15 cellular contexts compared by ENCODE assay signal in genomic region chr2:100891911-100892642, GRCh38.
DNase-seq lines count a peak whose midpoint lies in the region; ATAC-seq, FAIRE-seq and TF ChIP-seq lines count a peak whose summit lies in the region.
"Had no signal": no experiment of that assay in that cellular context is flagged by ENCODE, and none has a peak within 500 bp of the region (broad histone marks: within the 10 kb centered on the region; RNA-seq: fewer than 3 reads in every experiment).

No MANE protein-coding gene starts in this region.

- no peak overlapping the region for H2AFZ ChIP-seq in HepG2 (ENCODE audit: low read length)

- no peak overlapping the region for H3K4me2 ChIP-seq in HepG2 (ENCODE audit: low read depth, low read length)

- peak; percentile 56 for DNase-seq in HepG2 (ENCODE audit: low spot score)
- no peak for DNase-seq in right lobe of liver
- peak; percentile 43 for DNase-seq in adipocyte (ENCODE audit: low read depth)
- DNase-seq in heart left ventricle, result peak in 2 of 5 donors; percentile 44 to 60
- peak; percentile 71 for DNase-seq in urothelium cell line (ENCODE audit: low spot score)
- DNase-seq in NCI-H2227 (lab: John Stamatoyannopoulos, UW; ENCODE audit: unreplicated experiment), result no peak
- DNase-seq: activated CD8-positive, alpha-beta T cell treated with anti-CD3 and anti-CD28 coated beads, Interleukin-2, amount 10 ng/mL, durations not matched to agents 7 days and 5 days; activated naive CD8-positive, alpha-beta T cell treated with anti-CD3 and anti-CD28 coated beads, Interleukin-2, amount 10 ng/mL, durations not matched to agents 7 days and 5 days; GOT3; NCI-H345; stimulated activated naive B cell treated with anti-CD40 and anti-IgM and Interleukin-4, amounts not matched to agents 10 μg/mL and 1 μg/mL and 100 μg/mL, for 72 hours had no signal

- TF ChIP-seq POLR2A in HepG2 (IDR thresholded peaks at IDR 0.05; ENCODE audit: insufficient read depth in 1 of 2, low read depth in 2 of 2, low read length in 2 of 2), result no peak
- TF ChIP-seq POLR2A in right lobe of liver (IDR thresholded peaks at IDR 0.05), result no peak
- TF ChIP-seq POLR2A in heart left ventricle (IDR thresholded peaks at IDR 0.05), result no peak
- TF ChIP-seq POLR2A in GM18505 (IDR thresholded peaks at IDR 0.05; ENCODE audit: borderline replicate concordance, extremely low read depth, insufficient read depth, insufficient read length), result no peak

- H4K20me1 ChIP-seq in HepG2 (ENCODE audit: insufficient read depth, low read length), result peaks cover 7% of the 10 kb centered on the region; the same call in 1 of the 2 replicates

- CTCF ChIA-PET in HepG2 (lab: Yijun Ruan, JAX; ENCODE audit: low intra/inter-chr PET ratio, low total read pairs), result no interaction called here

- H3K27me3 ChIP-seq in HepG2 (ENCODE audit: control insufficient read depth in 1 of 2, insufficient read depth in 2 of 2, low read length in 2 of 2) (no peaks in the 10 kb centered on the region), right lobe of liver (no peaks in the 10 kb centered on the region), adipocyte (replicated peaks; ENCODE audit: control insufficient read depth, insufficient read depth, low read length) (no peaks in the 10 kb centered on the region), heart left ventricle (no peaks in the 10 kb centered on the region)

- TF ChIP-seq EP300 in HepG2 (IDR thresholded peaks at IDR 0.05; ENCODE audit: low read depth in 2 of 2, low read length in 2 of 2) (0 out of 4 replicates have a peak, but pooled peaks of 1 of the 2 experiments have one; percentile 18), HepG2 (CRISPR knock-in tag; IDR thresholded peaks at IDR 0.05; ENCODE audit: borderline replicate concordance) (no peak)

- no peak overlapping the region for H3K9ac ChIP-seq in HepG2 (ENCODE audit: insufficient read depth, low read depth, low read length)
- H3K9ac ChIP-seq in adipocyte (ENCODE audit: low read length), result peak overlapping the region; percentile 60

- H3K36me3 ChIP-seq in HepG2 (replicated peaks in 1 of 2; ENCODE audit: control insufficient read depth in 1 of 2, insufficient read depth in 2 of 2, low read length in 2 of 2) (peaks cover 2 to 24% of the 10 kb centered on the region in 2 experiments; a peak in 4 of 5 replicates), right lobe of liver (no peaks in the 10 kb centered on the region), adipocyte (ENCODE audit: control insufficient read depth, insufficient read depth, low read length, severe bottlenecking) (no peaks in the 10 kb centered on the region), heart left ventricle (peaks cover 0 to 4% (median 0%) of the 10 kb centered on the region in 9 donors)

- H3K79me2 ChIP-seq in HepG2 (ENCODE audit: insufficient read depth, low read length), result peaks cover 38% of the 10 kb centered on the region

- BruUV-seq in HepG2 (replicated peaks; lab: Mats Ljungman, UMichigan), result no TSS peak

- POLR2A ChIA-PET in HepG2 (lab: Yijun Ruan, JAX), result interaction anchor here (1.6 to 2.7 kb wide), 2 partner anchors 9 to 11 kb away, joined by 5 to 9 read pairs; no protein-coding TSS in a partner anchor

- peaks cover 78% of the 10 kb centered on the region for H3K4me1 ChIP-seq in HepG2 (ENCODE audit: insufficient read depth, low read length)
- H3K4me1 ChIP-seq in right lobe of liver, result peaks cover 0 to 23% (median 0%) of the 10 kb centered on the region in 4 donors
- H3K4me1 ChIP-seq in adipocyte (ENCODE audit: control insufficient read depth, insufficient read depth, low read length), result peaks cover 39% of the 10 kb centered on the region
- peaks cover 5 to 73% (median 41%) of the 10 kb centered on the region in 12 donors for H3K4me1 ChIP-seq in heart left ventricle

- FAIRE-seq in HepG2 (lab: Jason Lieb, UNC) (no peak), urothelium cell line (lab: Jason Lieb, UNC) (no peak)
- FAIRE-seq: keratinocyte had no signal

- ATAC-seq in HepG2 (no peak), right lobe of liver (no peak), heart left ventricle (peak in 3 of 4 donors; percentile 12 to 36 (median 19)), HG02678 (IDR thresholded peaks at IDR 0.05; ENCODE audit: unreplicated experiment) (no peak), GM18505 (IDR thresholded peaks at IDR 0.05; ENCODE audit: unreplicated experiment) (no peak)
- ATAC-seq: activated CD8-positive, alpha-beta T cell treated with anti-CD3 and anti-CD28 coated beads, Interleukin-2, amount 10 ng/mL, durations not matched to agents 7 days and 5 days; stimulated activated naive B cell treated with anti-CD40 and anti-IgM and Interleukin-4, amounts not matched to agents 10 μg/mL and 1 μg/mL and 100 μg/mL, for 72 hours had no signal

- intact Hi-C loops in HepG2 (cut with micrococcal nuclease; ENCODE audit: unreplicated experiment), result loop anchor here (10.0 kb wide), 1 partner anchor 93 kb away; no protein-coding TSS in a partner anchor
- intact Hi-C loops in right lobe of liver (cut with DNase I), result no loop called here
- intact Hi-C loops in heart left ventricle (cut with DNase I), result loop anchor here in 3 of 10 donors (5.0 to 10.0 kb wide), 3 partner anchors 45 to 137 kb away; partner anchors contain the start of gene NPAS2 (in 2 of the 3)

- TF ChIP-seq CTCF in HepG2 (CRISPR knock-in tag; IDR thresholded peaks at IDR 0.05), result no peak
- no peak for TF ChIP-seq CTCF in right lobe of liver (IDR thresholded peaks at IDR 0.05)
- TF ChIP-seq CTCF in heart left ventricle (IDR thresholded peaks at IDR 0.05), result no peak

- H3K4me3 ChIP-seq in HepG2 (replicated peaks in 1 of 3; ENCODE audit: insufficient read depth in 1 of 3, low read depth in 2 of 3, low read length in 3 of 3), result no peak overlapping the region
- no peak overlapping the region for H3K4me3 ChIP-seq in right lobe of liver
- H3K4me3 ChIP-seq in adipocyte (ENCODE audit: low read length), result peak overlapping the region; percentile 65
- H3K4me3 ChIP-seq in heart left ventricle, result no peak overlapping the region
- H3K4me3 ChIP-seq: SK-N-MC had no signal

- H3K27ac ChIP-seq in HepG2 (ENCODE audit: extremely low read length, insufficient read depth, low read length) (no peak overlapping the region), right lobe of liver (no peak overlapping the region), heart left ventricle (peak overlapping the region in 11 of 12 donors; percentile 0 to 85 (median 43))
- H3K27ac ChIP-seq: SK-N-MC had no signal

- 94% methylated on average over 16 of the region's 16 CpGs for WGBS in HepG2 (ENCODE audit: low lambda C conversion rate)
- WGBS in right lobe of liver (ENCODE audit: insufficient coverage, low coverage, low lambda C conversion rate, missing lambda C conversion rate), result 80% methylated on average over 16 of the region's 16 CpGs
- 80 to 86% (median 83%) methylated on average over 16 of the region's 16 CpGs for WGBS in heart left ventricle, 4 donors

- H3K9me3 ChIP-seq in HepG2 (ENCODE audit: low read length), result no peaks in the 10 kb centered on the region
- H3K9me3 ChIP-seq in right lobe of liver, result no peaks in the 10 kb centered on the region
- H3K9me3 ChIP-seq in adipocyte (ENCODE audit: control insufficient read depth, low read length), result no peaks in the 10 kb centered on the region
- no peaks in the 10 kb centered on the region for H3K9me3 ChIP-seq in heart left ventricle

- no peak for TF ChIP-seq RAD21 in HepG2 (CRISPR knock-in tag; IDR thresholded peaks at IDR 0.05)

- in situ Hi-C loops in HepG2 (cut with HindIII; ENCODE audit: extremely low pct_ligation_motif_present, low pct_unique_long_range_greater_than_20kb), result no loop called here

TF ChIP-seq in HepG2, 621 proteins besides CTCF, POLR2A, EP300 and RAD21 (continues in another document):
- TF ChIP-seq FOSL2 (CRISPR knock-in tag; IDR thresholded peaks at IDR 0.05), result peak; percentile 51
- no peak for TF ChIP-seq NFE2L1 (CRISPR knock-in tag; IDR thresholded peaks at IDR 0.05; ENCODE audit: borderline replicate concordance)
- TF ChIP-seq CEBPB (IDR thresholded peaks at IDR 0.05; ENCODE audit: borderline replicate concordance, low read depth, low read length), result peak; percentile 79; the same call in 1 of the 2 replicates
- no peak for TF ChIP-seq PAF1 (CRISPR knock-in tag; IDR thresholded peaks at IDR 0.05)
- no peak for TF ChIP-seq POLR2AphosphoS2 (IDR thresholded peaks at IDR 0.05; ENCODE audit: low read depth, low read length)
- no peak for TF ChIP-seq ZBTB49 (CRISPR knock-in tag; IDR thresholded peaks at IDR 0.05; ENCODE audit: borderline replicate concordance)
- TF ChIP-seq ARID2 (CRISPR knock-in tag; IDR thresholded peaks at IDR 0.05; ENCODE audit: borderline replicate concordance), result no peak
- TF ChIP-seq CEBPG (CRISPR knock-in tag; IDR thresholded peaks at IDR 0.05), result peak; percentile 32; the same call in 1 of the 2 replicates
- TF ChIP-seq NR2C2 (CRISPR knock-in tag; IDR thresholded peaks at IDR 0.05; ENCODE audit: borderline replicate concordance), result peak; percentile 47; the same call in 1 of the 2 replicates

Comparison
In these comparisons a context has a peak if more than half of its experiments do, and no peak if none do; other contexts are left out.
1. DNase-seq: peak in HepG2 (single experiment), adipocyte (single experiment) and urothelium cell line (single experiment); none in right lobe of liver (0 of 3) and NCI-H2227 (single experiment).
2. ATAC-seq: peak in heart left ventricle (3 of 4); none in HepG2 (single experiment), right lobe of liver (0 of 4), HG02678 (single experiment) and GM18505 (single experiment).
3. H3K27ac ChIP-seq: peak in heart left ventricle (11 of 12); none in HepG2 (single experiment) and right lobe of liver (0 of 3).